Comparison of ENCODE assay signal across 8 cellular contexts in genomic region chr15:65384895-65385867, GRCh38. TPM values are rescaled to one million over a fixed set of nuclear protein-coding genes. Genes with fewer than 3 reads are reported as not detected.
DNase-seq lines count a peak whose midpoint lies in the region; ATAC-seq, FAIRE-seq and TF ChIP-seq lines count a peak whose summit lies in the region.

No MANE protein-coding gene starts in this region.

- peak; percentile 72 for DNase-seq in NCI-H510A (lab: John Stamatoyannopoulos, UW)
- peak; percentile 79 to 83 for DNase-seq in activated CD4-positive, alpha-beta T cell treated with anti-CD3 and anti-CD28 coated beads for 4 hours
- DNase-seq in chondrocyte (ENCODE audit: low spot score), result peak; percentile 87
- DNase-seq in kidney glomerular epithelial cell (lab: John Stamatoyannopoulos, UW), result peak; percentile 77
- peak; percentile 67 for DNase-seq in stimulated activated CD4-positive, alpha-beta T cell treated with anti-CD3 and anti-CD28 coated beads, Interleukin-1b, Interleukin-23, amount 100 ng/mL, for 1 hour (ENCODE audit: low read depth in 2 of 2)

- H3K36me3 Mint-ChIP-seq in chondrocyte (ENCODE audit: low read depth), result peaks cover 32% of the 10 kb centered on the region

- H3K9me3 Mint-ChIP-seq in chondrocyte (ENCODE audit: low read depth), result no peaks in the 10 kb centered on the region

- no peaks in the 10 kb centered on the region for H3K27me3 Mint-ChIP-seq in chondrocyte (ENCODE audit: low read depth)

- peak; percentile 94 for FAIRE-seq in G401.6 (lab: Jason Lieb, UNC)

- no peak overlapping the region for H3K4me3 Mint-ChIP-seq in chondrocyte (ENCODE audit: unreplicated experiment)

- no peak overlapping the region for H3K27ac Mint-ChIP-seq in chondrocyte (ENCODE audit: unreplicated experiment)

- peaks cover 9% of the 10 kb centered on the region for H3K4me1 Mint-ChIP-seq in chondrocyte (ENCODE audit: low read depth)

- peak; percentile 60 for ATAC-seq in HG03095 (IDR thresholded peaks at IDR 0.05; ENCODE audit: unreplicated experiment)
- ATAC-seq in HG03139 (IDR thresholded peaks at IDR 0.05; ENCODE audit: unreplicated experiment), result no peak

- TF ChIP-seq CTCF in chondrocyte (IDR thresholded peaks at IDR 0.05), result peak; percentile 84

RNA-seq across cellular contexts. Expression of gene IGDCC3, which starts 7.4 kb away (rescaled TPM):
- total RNA-seq in chondrocyte, result 0.13 to 0.31 TPM (median 0.27 TPM) in 3 replicates

RNA-seq across cellular contexts. Expression of gene IGDCC4, which starts 37.6 kb away (rescaled TPM):
- total RNA-seq in chondrocyte, result 41.4 to 48.6 TPM (median 47.2 TPM) in 3 replicates
